In the genomic region with DNA sequence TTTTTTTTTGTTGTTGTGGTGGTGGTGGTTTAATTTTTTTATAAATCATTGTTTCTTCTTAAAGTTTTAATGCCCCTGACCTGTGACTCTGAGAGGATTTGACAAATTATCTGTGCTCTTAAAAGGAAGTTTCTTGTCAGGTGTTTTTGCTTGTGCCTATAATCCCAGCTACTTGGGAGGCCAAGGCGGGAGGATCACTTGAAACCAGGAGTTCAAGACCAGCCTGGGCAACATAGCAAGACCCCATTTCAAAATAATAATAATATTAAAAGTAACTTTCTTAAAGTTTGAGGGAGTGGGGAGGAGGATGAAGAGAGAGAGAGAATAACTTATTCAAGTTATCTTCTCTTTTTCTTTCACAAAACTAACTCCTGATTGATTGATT, we compare ENCODE assay signal across 1 cellular context.
TF ChIP-seq lines count a peak whose summit lies in the region.

No MANE protein-coding gene starts in this region.

TF ChIP-seq in GM12878, 131 proteins besides CTCF, POLR2A, EP300 and RAD21:
- TF ChIP-seq, protein P1, sequence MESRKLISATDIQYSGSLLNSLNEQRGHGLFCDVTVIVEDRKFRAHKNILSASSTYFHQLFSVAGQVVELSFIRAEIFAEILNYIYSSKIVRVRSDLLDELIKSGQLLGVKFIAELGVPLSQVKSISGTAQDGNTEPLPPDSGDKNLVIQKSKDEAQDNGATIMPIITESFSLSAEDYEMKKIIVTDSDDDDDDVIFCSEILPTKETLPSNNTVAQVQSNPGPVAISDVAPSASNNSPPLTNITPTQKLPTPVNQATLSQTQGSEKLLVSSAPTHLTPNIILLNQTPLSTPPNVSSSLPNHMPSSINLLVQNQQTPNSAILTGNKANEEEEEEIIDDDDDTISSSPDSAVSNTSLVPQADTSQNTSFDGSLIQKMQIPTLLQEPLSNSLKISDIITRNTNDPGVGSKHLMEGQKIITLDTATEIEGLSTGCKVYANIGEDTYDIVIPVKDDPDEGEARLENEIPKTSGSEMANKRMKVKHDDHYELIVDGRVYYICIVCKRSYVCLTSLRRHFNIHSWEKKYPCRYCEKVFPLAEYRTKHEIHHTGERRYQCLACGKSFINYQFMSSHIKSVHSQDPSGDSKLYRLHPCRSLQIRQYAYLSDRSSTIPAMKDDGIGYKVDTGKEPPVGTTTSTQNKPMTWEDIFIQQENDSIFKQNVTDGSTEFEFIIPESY (IDR thresholded peaks at IDR 0.05): no peak
- TF ChIP-seq EED (IDR thresholded peaks at IDR 0.05; ENCODE audit: low read depth): no peak
- TF ChIP-seq NFXL1 (IDR thresholded peaks at IDR 0.05; ENCODE audit: borderline replicate concordance): no peak
- TF ChIP-seq ASH2L (IDR thresholded peaks at IDR 0.05; ENCODE audit: borderline replicate concordance, low read depth): no peak
- TF ChIP-seq ZNF622 (IDR thresholded peaks at IDR 0.05): no peak
- TF ChIP-seq IRF4 (IDR thresholded peaks at IDR 0.05; ENCODE audit: low read depth, low read length): no peak
- TF ChIP-seq, protein P2, sequence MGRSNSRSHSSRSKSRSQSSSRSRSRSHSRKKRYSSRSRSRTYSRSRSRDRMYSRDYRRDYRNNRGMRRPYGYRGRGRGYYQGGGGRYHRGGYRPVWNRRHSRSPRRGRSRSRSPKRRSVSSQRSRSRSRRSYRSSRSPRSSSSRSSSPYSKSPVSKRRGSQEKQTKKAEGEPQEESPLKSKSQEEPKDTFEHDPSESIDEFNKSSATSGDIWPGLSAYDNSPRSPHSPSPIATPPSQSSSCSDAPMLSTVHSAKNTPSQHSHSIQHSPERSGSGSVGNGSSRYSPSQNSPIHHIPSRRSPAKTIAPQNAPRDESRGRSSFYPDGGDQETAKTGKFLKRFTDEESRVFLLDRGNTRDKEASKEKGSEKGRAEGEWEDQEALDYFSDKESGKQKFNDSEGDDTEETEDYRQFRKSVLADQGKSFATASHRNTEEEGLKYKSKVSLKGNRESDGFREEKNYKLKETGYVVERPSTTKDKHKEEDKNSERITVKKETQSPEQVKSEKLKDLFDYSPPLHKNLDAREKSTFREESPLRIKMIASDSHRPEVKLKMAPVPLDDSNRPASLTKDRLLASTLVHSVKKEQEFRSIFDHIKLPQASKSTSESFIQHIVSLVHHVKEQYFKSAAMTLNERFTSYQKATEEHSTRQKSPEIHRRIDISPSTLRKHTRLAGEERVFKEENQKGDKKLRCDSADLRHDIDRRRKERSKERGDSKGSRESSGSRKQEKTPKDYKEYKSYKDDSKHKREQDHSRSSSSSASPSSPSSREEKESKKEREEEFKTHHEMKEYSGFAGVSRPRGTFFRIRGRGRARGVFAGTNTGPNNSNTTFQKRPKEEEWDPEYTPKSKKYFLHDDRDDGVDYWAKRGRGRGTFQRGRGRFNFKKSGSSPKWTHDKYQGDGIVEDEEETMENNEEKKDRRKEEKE (IDR thresholded peaks at IDR 0.05): no peak
- no peak for TF ChIP-seq SREBF2 (IDR thresholded peaks at IDR 0.05; ENCODE audit: low read length)
- TF ChIP-seq SIN3A (IDR thresholded peaks at IDR 0.05; ENCODE audit: low read depth, low read length): no peak
